1 cellular context compared by ENCODE assay signal in the genomic region with DNA sequence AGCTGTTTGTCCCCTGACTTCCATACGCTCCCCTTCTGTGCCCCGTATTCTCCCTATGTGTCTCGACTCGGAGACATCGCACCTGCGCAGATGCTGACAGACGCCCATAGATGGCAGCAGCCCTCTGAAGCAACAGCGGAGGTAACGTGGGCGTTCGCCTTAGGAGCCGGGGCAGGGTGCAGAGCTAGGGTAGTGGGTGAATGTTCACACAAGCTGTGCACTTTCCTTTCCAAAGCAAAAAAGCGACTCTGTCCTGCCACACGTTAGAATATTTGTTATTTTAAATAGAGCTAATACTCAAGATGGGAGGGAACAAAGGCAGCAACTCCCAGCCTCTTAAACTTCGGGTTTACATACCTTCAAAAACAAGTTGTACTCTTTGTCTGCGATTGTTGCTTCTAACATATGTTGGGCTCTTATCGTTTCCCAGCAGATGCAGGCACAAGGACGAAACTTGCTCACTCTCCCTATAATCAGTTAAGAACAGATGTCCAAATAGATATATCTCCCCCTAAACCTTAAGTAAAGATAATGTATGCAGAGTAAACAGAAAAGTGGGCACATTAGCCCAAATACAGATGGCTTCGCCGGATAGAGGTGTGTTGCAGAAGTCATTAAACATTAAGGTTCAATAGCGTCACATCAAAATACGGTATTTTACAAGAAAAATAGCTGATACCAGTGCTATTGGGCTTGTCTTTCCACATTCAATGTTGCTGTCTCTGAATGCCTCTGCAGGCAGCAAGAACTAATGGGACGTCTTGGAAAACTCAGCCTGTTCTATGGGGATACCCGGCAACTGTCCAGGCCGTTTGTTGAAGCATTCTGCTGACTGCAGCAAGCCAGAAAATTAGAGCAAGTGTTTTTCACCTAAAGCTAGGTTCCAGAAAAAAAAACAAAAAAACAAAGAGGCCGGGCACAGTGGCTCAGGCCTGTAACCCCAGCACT.
TF ChIP-seq lines count a peak whose summit lies in the region.

No MANE protein-coding gene starts in this region.

TF ChIP-seq in GM12878, 131 proteins besides CTCF, POLR2A, EP300 and RAD21 (continued from another document):
- TF ChIP-seq, protein P1, sequence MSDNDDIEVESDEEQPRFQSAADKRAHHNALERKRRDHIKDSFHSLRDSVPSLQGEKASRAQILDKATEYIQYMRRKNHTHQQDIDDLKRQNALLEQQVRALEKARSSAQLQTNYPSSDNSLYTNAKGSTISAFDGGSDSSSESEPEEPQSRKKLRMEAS (IDR thresholded peaks at IDR 0.05; ENCODE audit: low read depth, low read length): no peak
- TF ChIP-seq YY1 (IDR thresholded peaks at IDR 0.05; ENCODE audit: low read depth, low read length): peak; percentile 79
- peak in 1 of 2 experiments; percentile 16; a peak in 1 of 4 replicates for TF ChIP-seq IKZF2 (IDR thresholded peaks at IDR 0.05)
- 0 out of 3 replicates have a peak, but pooled peaks have one; percentile 10 for TF ChIP-seq POU2F2 (IDR thresholded peaks at IDR 0.05; ENCODE audit: borderline replicate concordance, low read depth, low read length)
- TF ChIP-seq RB1 (IDR thresholded peaks at IDR 0.05; ENCODE audit: borderline replicate concordance): no peak
- TF ChIP-seq, protein P2, sequence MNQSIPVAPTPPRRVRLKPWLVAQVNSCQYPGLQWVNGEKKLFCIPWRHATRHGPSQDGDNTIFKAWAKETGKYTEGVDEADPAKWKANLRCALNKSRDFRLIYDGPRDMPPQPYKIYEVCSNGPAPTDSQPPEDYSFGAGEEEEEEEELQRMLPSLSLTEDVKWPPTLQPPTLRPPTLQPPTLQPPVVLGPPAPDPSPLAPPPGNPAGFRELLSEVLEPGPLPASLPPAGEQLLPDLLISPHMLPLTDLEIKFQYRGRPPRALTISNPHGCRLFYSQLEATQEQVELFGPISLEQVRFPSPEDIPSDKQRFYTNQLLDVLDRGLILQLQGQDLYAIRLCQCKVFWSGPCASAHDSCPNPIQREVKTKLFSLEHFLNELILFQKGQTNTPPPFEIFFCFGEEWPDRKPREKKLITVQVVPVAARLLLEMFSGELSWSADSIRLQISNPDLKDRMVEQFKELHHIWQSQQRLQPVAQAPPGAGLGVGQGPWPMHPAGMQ (IDR thresholded peaks at IDR 0.05; ENCODE audit: borderline replicate concordance): no peak
- peak; percentile 83; the same call in 1 of the 2 replicates for TF ChIP-seq SMARCA5 (IDR thresholded peaks at IDR 0.05)
- no peak for TF ChIP-seq FOS (IDR thresholded peaks at IDR 0.05; ENCODE audit: borderline replicate concordance, extremely low read depth, insufficient read length)
